In genomic region chr2:206565666-206566065, GRCh38 we compare ENCODE assay signal across 35 cellular contexts.
"Had no signal": no experiment of that assay in that cellular context is flagged by ENCODE, and none has a peak within 500 bp of the region (broad histone marks: within the 10 kb centered on the region; RNA-seq: fewer than 3 reads in every experiment).

No MANE protein-coding gene starts in this region.

- H3K27me3 ChIP-seq: ascending aorta, Peyer's patch had no signal

- H3K4me3 Mint-ChIP-seq: activated CD4-positive, alpha-beta T cell treated with anti-CD3 and anti-CD28 coated beads, Interleukin-2, amount 10 ng/mL, durations not matched to agents 24 days and 14 days; activated CD8-positive, alpha-beta T cell treated with anti-CD3 and anti-CD28 coated beads, Interleukin-2, amount 10 ng/mL, durations not matched to agents 7 days and 5 days; activated naive CD4-positive, alpha-beta T cell treated with anti-CD3 and anti-CD28 coated beads, Interleukin-2, amount 50 U/mL, for 24 hours; activated naive CD8-positive, alpha-beta T cell treated with anti-CD3 and anti-CD28 coated beads, Interleukin-2, amount 10 ng/mL, durations not matched to agents 7 days and 5 days; activated T-cell treated with anti-CD3 and anti-CD28 coated beads, Interleukin-2, amount 50 U/mL, for 24 hours had no signal

- H3K27me3 Mint-ChIP-seq: activated T-cell treated with anti-CD3 and anti-CD28 coated beads, Interleukin-2, amount 50 U/mL, for 24 hours had no signal

- H3K27ac ChIP-seq: ascending aorta, KMS-11, Peyer's patch, SJSA1, WERI-Rb-1 had no signal

- H3K9ac ChIP-seq: KMS-11 had no signal

- H3K4me3 ChIP-seq: ascending aorta, Peyer's patch, SJSA1 had no signal

- H3K9me3 ChIP-seq: ascending aorta, Peyer's patch, SJSA1 had no signal

- H3K36me3 ChIP-seq: ascending aorta, Peyer's patch, SJSA1, WERI-Rb-1 had no signal

- H3K4me2 ChIP-seq: KMS-11 had no signal

- H3K4me1 ChIP-seq: ascending aorta, Peyer's patch, SJSA1 had no signal

- H3K4me1 Mint-ChIP-seq: activated CD4-positive, alpha-beta T cell treated with anti-CD3 and anti-CD28 coated beads, Interleukin-2, amount 10 ng/mL, durations not matched to agents 24 days and 14 days; activated naive CD4-positive, alpha-beta T cell treated with anti-CD3 and anti-CD28 coated beads, Interleukin-2, amount 50 U/mL, for 24 hours; activated naive CD8-positive, alpha-beta T cell treated with anti-CD3 and anti-CD28 coated beads, Interleukin-2, amount 10 ng/mL, durations not matched to agents 7 days and 5 days had no signal

- DNase-seq: activated CD4-positive, alpha-beta T cell treated with anti-CD3 and anti-CD28 coated beads, Interleukin-2, amount 10 ng/mL, durations not matched to agents 24 days and 14 days; activated CD4-positive, alpha-beta T cell treated with anti-CD3 and anti-CD28 coated beads, Interleukin-2, amount 50 U/mL, for 48 hours; activated CD4-positive, CD25-positive, alpha-beta regulatory T cell; activated CD8-positive, alpha-beta T cell treated with anti-CD3 and anti-CD28 coated beads, Interleukin-2, amount 10 ng/mL, durations not matched to agents 7 days and 5 days; activated gamma-delta T cell; activated naive CD4-positive, alpha-beta T cell treated with Interleukin-2 at 50 U/mL for 16 hours; activated naive CD8-positive, alpha-beta T cell treated with anti-CD3 and anti-CD28 coated beads, Interleukin-2, amount 10 ng/mL, durations not matched to agents 7 days and 5 days; activated T-cell treated with anti-CD3 and anti-CD28 coated beads, Interleukin-2, amount 50 U/mL, for 24 hours; amygdala; cerebellar nuclear complex; MM.1S; MV-4-11; NCI-H1092; NCI-H1436 treated with DMSO at 0.1 percent for 48 hours; NCI-H187; NCI-H2029 treated with DMSO at 0.1 percent for 48 hours; NCI-H2107; NCI-H2171; NCI-H510A; NCI-H526; NCI-H748 treated with DMSO at 0.1 percent for 48 hours; NK-92 treated with Interleukin-12 subunit alpha and Interleukin-12 subunit beta, amount 100 ng/mL, for 24 hours; PC-3; Peyer's patch; RPMI8226; SHP77 treated with DMSO at 0.1 percent for 48 hours; SW 1271; T-helper 1 cell; T1000; WERI-Rb-1 had no signal

- H3K27ac Mint-ChIP-seq: activated CD4-positive, alpha-beta T cell treated with anti-CD3 and anti-CD28 coated beads, Interleukin-2, amount 10 ng/mL, durations not matched to agents 24 days and 14 days; activated CD8-positive, alpha-beta T cell treated with anti-CD3 and anti-CD28 coated beads, Interleukin-2, amount 10 ng/mL, durations not matched to agents 7 days and 5 days; activated naive CD4-positive, alpha-beta T cell treated with anti-CD3 and anti-CD28 coated beads, Interleukin-2, amount 50 U/mL, for 24 hours; activated naive CD8-positive, alpha-beta T cell treated with anti-CD3 and anti-CD28 coated beads, Interleukin-2, amount 10 ng/mL, durations not matched to agents 7 days and 5 days; activated T-cell treated with anti-CD3 and anti-CD28 coated beads, Interleukin-2, amount 50 U/mL, for 24 hours; activated T-helper 2 cell treated with anti-CD3 and anti-CD28 coated beads, Interferon-gamma antibody, Interleukin-2, Interleukin-4, amounts not matched to agents 10 μg/mL and 5 μg/mL and 100 μg/mL, durations not matched to agents 14 hours and 24 hours and 36 hours had no signal

- H3K36me3 Mint-ChIP-seq: activated naive CD4-positive, alpha-beta T cell treated with anti-CD3 and anti-CD28 coated beads, Interleukin-2, amount 50 U/mL, for 24 hours; activated naive CD8-positive, alpha-beta T cell treated with anti-CD3 and anti-CD28 coated beads, Interleukin-2, amount 10 ng/mL, durations not matched to agents 7 days and 5 days had no signal

- H3K9me3 Mint-ChIP-seq: activated CD4-positive, alpha-beta T cell treated with anti-CD3 and anti-CD28 coated beads, Interleukin-2, amount 10 ng/mL, durations not matched to agents 24 days and 14 days; activated naive CD4-positive, alpha-beta T cell treated with anti-CD3 and anti-CD28 coated beads, Interleukin-2, amount 50 U/mL, for 24 hours; activated naive CD8-positive, alpha-beta T cell treated with anti-CD3 and anti-CD28 coated beads, Interleukin-2, amount 10 ng/mL, durations not matched to agents 7 days and 5 days; activated T-cell treated with anti-CD3 and anti-CD28 coated beads, Interleukin-2, amount 50 U/mL, for 24 hours; activated T-helper 2 cell treated with anti-CD3 and anti-CD28 coated beads, Interferon-gamma antibody, Interleukin-2, Interleukin-4, amounts not matched to agents 10 μg/mL and 5 μg/mL and 100 μg/mL, durations not matched to agents 14 hours and 24 hours and 36 hours had no signal

- ATAC-seq: activated CD8-positive, alpha-beta T cell treated with anti-CD3 and anti-CD28 coated beads, Interleukin-2, amount 10 ng/mL, durations not matched to agents 7 days and 5 days; PC-3 had no signal
